In genomic region chr2:157911646-157912217, GRCh38 we compare ENCODE assay signal across 33 cellular contexts.
"Had no signal": no experiment of that assay in that cellular context is flagged by ENCODE, and none has a peak within 500 bp of the region (broad histone marks: within the 10 kb centered on the region; RNA-seq: fewer than 3 reads in every experiment).

No MANE protein-coding gene starts in this region.

- H3K4me1 Mint-ChIP-seq: activated CD8-positive, alpha-beta memory T cell treated with anti-CD3 and anti-CD28 coated beads, Interleukin-2, amount 10 ng/mL, durations not matched to agents 7 days and 5 days; central memory CD8-positive, alpha-beta T cell had no signal

- ATAC-seq: activated CD8-positive, alpha-beta memory T cell treated with anti-CD3 and anti-CD28 coated beads, Interleukin-2, amount 10 ng/mL, durations not matched to agents 7 days and 5 days had no signal

- H3K36me3 Mint-ChIP-seq: activated CD8-positive, alpha-beta memory T cell treated with anti-CD3 and anti-CD28 coated beads, Interleukin-2, amount 10 ng/mL, durations not matched to agents 7 days and 5 days; activated naive CD8-positive, alpha-beta T cell treated with anti-CD3 and anti-CD28 coated beads for 36 hours; IgD-negative memory B cell had no signal

- H3K9me3 Mint-ChIP-seq: activated CD4-positive, alpha-beta memory T cell treated with anti-CD3 and anti-CD28 coated beads, Interleukin-2, amount 10 ng/mL, durations not matched to agents 7 days and 5 days; activated naive CD8-positive, alpha-beta T cell treated with anti-CD3 and anti-CD28 coated beads for 36 hours; central memory CD8-positive, alpha-beta T cell; IgD-negative memory B cell; T-helper 1 cell treated with Interleukin-12 subunit alpha and Interleukin-12 subunit beta and Interleukin-4 antibody, amounts not matched to agents 30 μg/mL and 1 μg/mL, for 36 hours; T-helper 2 cell treated with Interferon-gamma antibody and Interleukin-4, amounts not matched to agents 5 μg/mL and 100 μg/mL, for 36 hours had no signal

- H3K4me3 Mint-ChIP-seq: activated CD4-positive, alpha-beta memory T cell treated with anti-CD3 and anti-CD28 coated beads, Interleukin-2, amount 10 ng/mL, durations not matched to agents 7 days and 5 days; activated CD8-positive, alpha-beta memory T cell treated with anti-CD3 and anti-CD28 coated beads, Interleukin-2, amount 10 ng/mL, durations not matched to agents 7 days and 5 days; activated naive CD8-positive, alpha-beta T cell treated with anti-CD3 and anti-CD28 coated beads for 36 hours; central memory CD8-positive, alpha-beta T cell; IgD-negative memory B cell; T-helper 1 cell treated with Interleukin-12 subunit alpha and Interleukin-12 subunit beta and Interleukin-4 antibody, amounts not matched to agents 30 μg/mL and 1 μg/mL, for 36 hours; T-helper 2 cell treated with Interferon-gamma antibody and Interleukin-4, amounts not matched to agents 5 μg/mL and 100 μg/mL, for 36 hours had no signal

- FAIRE-seq: TTC549 had no signal

- H3K9me3 ChIP-seq: MG63 had no signal

- DNase-seq: activated CD4-positive, alpha-beta memory T cell treated with anti-CD3 and anti-CD28 coated beads, Interleukin-2, amount 10 ng/mL, durations not matched to agents 7 days and 5 days; activated CD4-positive, alpha-beta T cell treated with anti-CD3 and anti-CD28 coated beads for 1 hour; activated CD4-positive, alpha-beta T cell treated with anti-CD3 and anti-CD28 coated beads for 48 hours; activated CD4-positive, CD25-positive, alpha-beta regulatory T cell; activated CD8-positive, alpha-beta memory T cell treated with anti-CD3 and anti-CD28 coated beads for 24 hours; activated CD8-positive, alpha-beta memory T cell treated with anti-CD3 and anti-CD28 coated beads, Interleukin-2, amount 10 ng/mL, durations not matched to agents 7 days and 5 days; activated CD8-positive, alpha-beta memory T cell treated with anti-CD3 and anti-CD28 coated beads, Interleukin-2, amount 50 U/mL, for 48 hours; activated effector memory CD4-positive, alpha-beta T cell treated with anti-CD3 and anti-CD28 coated beads, Interleukin-2, amount 50 U/mL, for 16 hours; activated naive CD4-positive, alpha-beta T cell; activated naive CD4-positive, alpha-beta T cell treated with anti-CD3 and anti-CD28 coated beads, Interleukin-2, amount 50 U/mL, for 16 hours; activated naive CD8-positive, alpha-beta T cell treated with anti-CD3 and anti-CD28 coated beads for 36 hours; activated T-cell treated with anti-CD3 and anti-CD28 coated beads, Interleukin-2, amount 50 U/mL, for 48 hours; amniotic stem cell; aorta; Kasumi-1; KG1; MG63; NCI-H1048; NCI-H1105 treated with DMSO at 0.1 percent for 48 hours; NCI-H1436; NCI-H187; NCI-H2081 treated with DMSO at 0.1 percent for 48 hours; NCI-H226; NCI-H446 treated with DMSO at 0.1 percent for 48 hours; NCI-H524; Right ventricle myocardium superior; WERI-Rb-1 had no signal

- H3K36me3 ChIP-seq: cardiac muscle cell, MG63, WERI-Rb-1 had no signal

- H3K27me3 ChIP-seq: cardiac muscle cell, MG63 had no signal

- H3K27ac Mint-ChIP-seq: activated CD4-positive, alpha-beta memory T cell treated with anti-CD3 and anti-CD28 coated beads, Interleukin-2, amount 10 ng/mL, durations not matched to agents 7 days and 5 days; activated CD8-positive, alpha-beta memory T cell treated with anti-CD3 and anti-CD28 coated beads, Interleukin-2, amount 10 ng/mL, durations not matched to agents 7 days and 5 days; activated naive CD8-positive, alpha-beta T cell treated with anti-CD3 and anti-CD28 coated beads for 36 hours; IgD-negative memory B cell; T-helper 1 cell treated with Interleukin-12 subunit alpha and Interleukin-12 subunit beta and Interleukin-4 antibody, amounts not matched to agents 30 μg/mL and 1 μg/mL, for 36 hours; T-helper 2 cell treated with Interferon-gamma antibody and Interleukin-4, amounts not matched to agents 5 μg/mL and 100 μg/mL, for 36 hours had no signal

- H3K27ac ChIP-seq: WERI-Rb-1 had no signal

- H3K4me3 ChIP-seq: cardiac muscle cell, MG63 had no signal

- H3K27me3 Mint-ChIP-seq: activated CD4-positive, alpha-beta memory T cell treated with anti-CD3 and anti-CD28 coated beads, Interleukin-2, amount 10 ng/mL, durations not matched to agents 7 days and 5 days; activated CD8-positive, alpha-beta memory T cell treated with anti-CD3 and anti-CD28 coated beads, Interleukin-2, amount 10 ng/mL, durations not matched to agents 7 days and 5 days; activated naive CD8-positive, alpha-beta T cell treated with anti-CD3 and anti-CD28 coated beads for 36 hours had no signal
